Comparison of ENCODE assay signal across 9 cellular contexts in genomic region chr13:44918323-44919102, GRCh38.
DNase-seq lines count a peak whose midpoint lies in the region; ATAC-seq lines count a peak whose summit lies in the region.
"Had no signal": no experiment of that assay in that cellular context is flagged by ENCODE, and none has a peak within 500 bp of the region (broad histone marks: within the 10 kb centered on the region; RNA-seq: fewer than 3 reads in every experiment).

No MANE protein-coding gene starts in this region.

- no peaks in the 10 kb centered on the region for H3K4me1 Mint-ChIP-seq in activated CD4-positive, alpha-beta memory T cell treated with anti-CD3 and anti-CD28 coated beads, Interleukin-2, amount 10 ng/mL, durations not matched to agents 7 days and 5 days
- H3K4me1 Mint-ChIP-seq in effector memory CD8-positive, alpha-beta T cell (ENCODE audit: low read depth in 2 of 2), result no peaks in the 10 kb centered on the region
- no peaks in the 10 kb centered on the region for H3K4me1 Mint-ChIP-seq in memory B cell

- peaks cover 4% of the 10 kb centered on the region for H3K27me3 Mint-ChIP-seq in activated CD4-positive, alpha-beta memory T cell treated with anti-CD3 and anti-CD28 coated beads, Interleukin-2, amount 10 ng/mL, durations not matched to agents 7 days and 5 days
- peaks cover 0 to 3% of the 10 kb centered on the region in 2 donors for H3K27me3 Mint-ChIP-seq in effector memory CD8-positive, alpha-beta T cell
- no peaks in the 10 kb centered on the region for H3K27me3 Mint-ChIP-seq in memory B cell
- H3K27me3 Mint-ChIP-seq: activated naive CD8-positive, alpha-beta T cell had no signal

- H3K4me3 Mint-ChIP-seq in activated CD4-positive, alpha-beta memory T cell treated with anti-CD3 and anti-CD28 coated beads, Interleukin-2, amount 10 ng/mL, durations not matched to agents 7 days and 5 days, result no peak overlapping the region
- no peak overlapping the region for H3K4me3 Mint-ChIP-seq in effector memory CD8-positive, alpha-beta T cell
- H3K4me3 Mint-ChIP-seq in memory B cell, result no peak overlapping the region
- H3K4me3 Mint-ChIP-seq: activated naive CD8-positive, alpha-beta T cell had no signal

- no peaks in the 10 kb centered on the region for H3K36me3 Mint-ChIP-seq in activated CD4-positive, alpha-beta memory T cell treated with anti-CD3 and anti-CD28 coated beads, Interleukin-2, amount 10 ng/mL, durations not matched to agents 7 days and 5 days (ENCODE audit: low read depth)
- H3K36me3 Mint-ChIP-seq in effector memory CD8-positive, alpha-beta T cell (ENCODE audit: insufficient read depth), result peaks cover 4% of the 10 kb centered on the region
- H3K36me3 Mint-ChIP-seq in memory B cell, result no peaks in the 10 kb centered on the region
- H3K36me3 Mint-ChIP-seq: activated naive CD8-positive, alpha-beta T cell had no signal

- H3K9me3 Mint-ChIP-seq in activated CD4-positive, alpha-beta memory T cell treated with anti-CD3 and anti-CD28 coated beads, Interleukin-2, amount 10 ng/mL, durations not matched to agents 7 days and 5 days, result no peaks in the 10 kb centered on the region
- H3K9me3 Mint-ChIP-seq in effector memory CD8-positive, alpha-beta T cell, result no peaks in the 10 kb centered on the region
- H3K9me3 Mint-ChIP-seq in memory B cell, result no peaks in the 10 kb centered on the region

- CTCF ChIA-PET in activated CD4-positive, alpha-beta memory T cell treated with anti-CD3 and anti-CD28 coated beads, Interleukin-2, amount 10 ng/mL, durations not matched to agents 7 days and 5 days (lab: Charles Lee), result interaction anchor here (0.9 to 2.7 kb wide), 8 partner anchors 9 to 435 kb away, joined by 3 to 16 read pairs (median 4); no protein-coding TSS in a partner anchor

- peak; percentile 93 to 98 for DNase-seq in AML-193 (lab: John Stamatoyannopoulos, UW)
- peak; percentile 55 for DNase-seq in NCI-H82 treated with DMSO at 0.1 percent for 48 hours (lab: John Stamatoyannopoulos, UW; ENCODE audit: unreplicated experiment)
- DNase-seq in activated CD4-positive, alpha-beta memory T cell treated with anti-CD3 and anti-CD28 coated beads, Interleukin-2, amount 10 ng/mL, durations not matched to agents 7 days and 5 days, result peak; percentile 85
- DNase-seq in effector memory CD8-positive, alpha-beta T cell, result peak; percentile 79 to 86 (median 79)
- DNase-seq in memory B cell (ENCODE audit: low spot score in 2 of 2), result peak; percentile 82
- DNase-seq in stimulated activated CD8-positive, alpha-beta memory T cell treated with anti-CD3 and anti-CD28 coated beads, Interleukin-12 subunit alpha, Interleukin-12 subunit beta, amount 100 ng/mL, for 24 hours (ENCODE audit: extremely low read depth), result peak; percentile 36

- no peak overlapping the region for H3K27ac Mint-ChIP-seq in activated CD4-positive, alpha-beta memory T cell treated with anti-CD3 and anti-CD28 coated beads, Interleukin-2, amount 10 ng/mL, durations not matched to agents 7 days and 5 days
- H3K27ac Mint-ChIP-seq in effector memory CD8-positive, alpha-beta T cell, result no peak overlapping the region
- H3K27ac Mint-ChIP-seq in memory B cell, result no peak overlapping the region
- H3K27ac Mint-ChIP-seq: activated naive CD8-positive, alpha-beta T cell had no signal

- ATAC-seq in GM18873 (IDR thresholded peaks at IDR 0.05; ENCODE audit: low FRiP score, unreplicated experiment) (peak; percentile 72), HG03139 (IDR thresholded peaks at IDR 0.05; ENCODE audit: unreplicated experiment) (peak; percentile 86), memory B cell (ENCODE audit: low read depth) (peak; percentile 73)
- peak; percentile 78 for ATAC-seq in effector memory CD8-positive, alpha-beta T cell (replicated peaks)

- POLR2A ChIA-PET in activated CD4-positive, alpha-beta memory T cell treated with anti-CD3 and anti-CD28 coated beads, Interleukin-2, amount 10 ng/mL, durations not matched to agents 7 days and 5 days (lab: Charles Lee), result interaction anchor here (0.9 to 1.7 kb wide), 9 partner anchors 16 to 644 kb away, joined by 3 to 5 read pairs (median 3); partner anchors contain the start of gene GTF2F2

Comparison
In these comparisons a context has a peak if more than half of its experiments do, and no peak if none do; other contexts are left out.
1. Peak in every context shown above with its lines: DNase-seq and ATAC-seq.
2. DNase-seq: peak in every context shown above with its lines; median percentile 96 in AML-193; 85 in activated CD4-positive, alpha-beta memory T cell treated with anti-CD3 and anti-CD28 coated beads, Interleukin-2, amount 10 ng/mL, durations not matched to agents 7 days and 5 days; 82 in memory B cell; 79 in effector memory CD8-positive, alpha-beta T cell; 55 in NCI-H82 treated with DMSO at 0.1 percent for 48 hours; 36 in stimulated activated CD8-positive, alpha-beta memory T cell treated with anti-CD3 and anti-CD28 coated beads, Interleukin-12 subunit alpha, Interleukin-12 subunit beta, amount 100 ng/mL, for 24 hours.